ENCODE assay signal across 30 cellular contexts in genomic region chr4:101855239-101855638, GRCh38.
"Had no signal": no experiment of that assay in that cellular context is flagged by ENCODE, and none has a peak within 500 bp of the region (broad histone marks: within the 10 kb centered on the region; RNA-seq: fewer than 3 reads in every experiment).

No MANE protein-coding gene starts in this region.

- H3K4me3 Mint-ChIP-seq: activated CD8-positive, alpha-beta T cell treated with anti-CD3 and anti-CD28 coated beads for 36 hours; activated naive CD8-positive, alpha-beta T cell; activated T-cell treated with anti-CD3 and anti-CD28 coated beads, Interleukin-2, amount 50 U/mL, for 4 hours; activated T-helper 17 cell treated with anti-CD3 and anti-CD28 coated beads, Interleukin-2, amount 50 U/mL, for 72 hours; central memory CD8-positive, alpha-beta T cell; effector memory CD8-positive, alpha-beta T cell had no signal

- H3K4me3 ChIP-seq: esophagus muscularis mucosa, gastrocnemius medialis, heart left ventricle had no signal

- H3K27ac ChIP-seq: brain microvascular endothelial cell, esophagus muscularis mucosa, foreskin keratinocyte, gastrocnemius medialis, heart left ventricle had no signal

- DNase-seq: activated CD4-positive, alpha-beta T cell treated with anti-CD3 and anti-CD28 coated beads for 1 hour; activated CD4-positive, alpha-beta T cell treated with anti-CD3 and anti-CD28 coated beads for 48 hours; activated CD4-positive, alpha-beta T cell treated with anti-CD3 and anti-CD28 coated beads, Interleukin-2, amount 50 U/mL, for 1 hour; activated CD4-positive, alpha-beta T cell treated with anti-CD3 and anti-CD28 coated beads, Interleukin-2, amount 50 U/mL, for 48 hours; activated CD8-positive, alpha-beta memory T cell treated with anti-CD3 and anti-CD28 coated beads for 24 hours; activated CD8-positive, alpha-beta T cell treated with anti-CD3 and anti-CD28 coated beads for 36 hours; activated effector memory CD4-positive, alpha-beta T cell treated with Interleukin-2 at 50 U/mL for 16 hours; activated gamma-delta T cell treated with Interleukin-2 at 50 U/mL for 16 hours; activated naive CD4-positive, alpha-beta T cell treated with anti-CD3 and anti-CD28 coated beads, Interleukin-2, amount 50 U/mL, for 16 hours; activated naive CD4-positive, alpha-beta T cell treated with Interleukin-2 at 50 U/mL for 16 hours; activated T-cell treated with anti-CD3 and anti-CD28 coated beads, Interleukin-2, amount 50 U/mL, for 4 hours; amniotic stem cell; anterior cingulate cortex; brain microvascular endothelial cell; cortex of kidney; dermis blood vessel endothelial cell; effector CD4-positive, alpha-beta T cell; effector memory CD8-positive, alpha-beta T cell; erythroblast; foreskin keratinocyte; gastrocnemius medialis; glutamatergic neuron; heart left ventricle; T-helper 2 cell had no signal

- H3K4me1 Mint-ChIP-seq: activated T-helper 17 cell treated with anti-CD3 and anti-CD28 coated beads, Interleukin-2, amount 50 U/mL, for 72 hours; central memory CD8-positive, alpha-beta T cell had no signal

- ATAC-seq: activated CD8-positive, alpha-beta T cell treated with anti-CD3 and anti-CD28 coated beads for 36 hours; activated T-cell treated with anti-CD3 and anti-CD28 coated beads, Interleukin-2, amount 50 U/mL, for 4 hours; activated T-helper 17 cell treated with anti-CD3 and anti-CD28 coated beads, Interleukin-2, amount 50 U/mL, for 72 hours; effector memory CD8-positive, alpha-beta T cell; foreskin keratinocyte; gastrocnemius medialis; heart left ventricle had no signal

- H3K27me3 Mint-ChIP-seq: central memory CD8-positive, alpha-beta T cell had no signal

- FAIRE-seq: astrocyte, bronchial epithelial cell had no signal

- H3K27me3 ChIP-seq: brain microvascular endothelial cell, esophagus muscularis mucosa, gastrocnemius medialis, heart left ventricle had no signal

- H3K27ac Mint-ChIP-seq: activated CD8-positive, alpha-beta T cell treated with anti-CD3 and anti-CD28 coated beads for 36 hours; activated naive CD8-positive, alpha-beta T cell; activated T-helper 17 cell treated with anti-CD3 and anti-CD28 coated beads, Interleukin-2, amount 50 U/mL, for 72 hours; effector memory CD8-positive, alpha-beta T cell had no signal

- H3K9me3 Mint-ChIP-seq: activated CD8-positive, alpha-beta T cell treated with anti-CD3 and anti-CD28 coated beads for 36 hours; activated T-cell treated with anti-CD3 and anti-CD28 coated beads, Interleukin-2, amount 50 U/mL, for 4 hours; activated T-helper 17 cell treated with anti-CD3 and anti-CD28 coated beads, Interleukin-2, amount 50 U/mL, for 72 hours; central memory CD8-positive, alpha-beta T cell had no signal

- H3K36me3 Mint-ChIP-seq: activated naive CD8-positive, alpha-beta T cell had no signal

- H3K4me1 ChIP-seq: esophagus muscularis mucosa, foreskin keratinocyte, gastrocnemius medialis, heart left ventricle had no signal
